1 cellular context compared by ENCODE assay signal in the genomic region with DNA sequence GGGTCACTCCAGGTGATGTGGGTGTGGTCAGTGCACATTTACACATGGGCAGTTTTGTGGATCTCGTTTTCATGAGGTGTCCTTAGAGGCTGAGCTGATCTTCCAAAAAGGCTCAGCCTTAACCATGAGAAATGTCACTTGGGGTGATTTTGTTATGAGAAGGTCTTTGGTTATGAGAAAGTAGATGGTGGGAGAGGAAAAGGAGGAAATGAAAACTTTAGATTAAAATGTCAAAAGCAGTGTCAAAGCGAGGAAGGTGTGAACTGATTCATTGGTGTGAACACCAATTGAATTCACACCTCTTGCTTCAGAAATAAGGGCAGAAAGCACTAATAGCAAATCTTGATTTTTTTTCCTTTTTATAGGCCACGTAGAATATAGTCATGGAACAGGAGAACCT.
TF ChIP-seq lines count a peak whose summit lies in the region.

No MANE protein-coding gene starts in this region.

TF ChIP-seq in GM12878, 131 proteins besides CTCF, POLR2A, EP300 and RAD21 (continued from another document):
- TF ChIP-seq, protein P1, sequence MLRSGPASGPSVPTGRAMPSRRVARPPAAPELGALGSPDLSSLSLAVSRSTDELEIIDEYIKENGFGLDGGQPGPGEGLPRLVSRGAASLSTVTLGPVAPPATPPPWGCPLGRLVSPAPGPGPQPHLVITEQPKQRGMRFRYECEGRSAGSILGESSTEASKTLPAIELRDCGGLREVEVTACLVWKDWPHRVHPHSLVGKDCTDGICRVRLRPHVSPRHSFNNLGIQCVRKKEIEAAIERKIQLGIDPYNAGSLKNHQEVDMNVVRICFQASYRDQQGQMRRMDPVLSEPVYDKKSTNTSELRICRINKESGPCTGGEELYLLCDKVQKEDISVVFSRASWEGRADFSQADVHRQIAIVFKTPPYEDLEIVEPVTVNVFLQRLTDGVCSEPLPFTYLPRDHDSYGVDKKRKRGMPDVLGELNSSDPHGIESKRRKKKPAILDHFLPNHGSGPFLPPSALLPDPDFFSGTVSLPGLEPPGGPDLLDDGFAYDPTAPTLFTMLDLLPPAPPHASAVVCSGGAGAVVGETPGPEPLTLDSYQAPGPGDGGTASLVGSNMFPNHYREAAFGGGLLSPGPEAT (IDR thresholded peaks at IDR 0.05; ENCODE audit: low read depth), result peak; percentile 98
- TF ChIP-seq SP1 (IDR thresholded peaks at IDR 0.05; ENCODE audit: low read depth, low read length), result no peak
- TF ChIP-seq STAT1 (conservative IDR thresholded peaks at IDR 0.05), result no peak
- no peak for TF ChIP-seq SMC3 (IDR thresholded peaks at IDR 0.05; ENCODE audit: borderline replicate concordance, low read length)
- TF ChIP-seq BMI1 (IDR thresholded peaks at IDR 0.05; ENCODE audit: borderline replicate concordance), result peak; percentile 25; the same call in 1 of the 2 replicates
- TF ChIP-seq, protein P2, sequence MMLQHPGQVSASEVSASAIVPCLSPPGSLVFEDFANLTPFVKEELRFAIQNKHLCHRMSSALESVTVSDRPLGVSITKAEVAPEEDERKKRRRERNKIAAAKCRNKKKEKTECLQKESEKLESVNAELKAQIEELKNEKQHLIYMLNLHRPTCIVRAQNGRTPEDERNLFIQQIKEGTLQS (IDR thresholded peaks at IDR 0.05; ENCODE audit: borderline replicate concordance, extremely low read depth, low read depth, low read length), result no peak
- no peak for TF ChIP-seq ZNF274 (IDR thresholded peaks at IDR 0.05; ENCODE audit: insufficient read depth, insufficient read length)
- TF ChIP-seq SIN3A (IDR thresholded peaks at IDR 0.05; ENCODE audit: low read depth, low read length), result no peak
- TF ChIP-seq WRNIP1 (IDR thresholded peaks at IDR 0.05; ENCODE audit: borderline replicate concordance, low read depth, low read length), result no peak
- TF ChIP-seq, protein P3, sequence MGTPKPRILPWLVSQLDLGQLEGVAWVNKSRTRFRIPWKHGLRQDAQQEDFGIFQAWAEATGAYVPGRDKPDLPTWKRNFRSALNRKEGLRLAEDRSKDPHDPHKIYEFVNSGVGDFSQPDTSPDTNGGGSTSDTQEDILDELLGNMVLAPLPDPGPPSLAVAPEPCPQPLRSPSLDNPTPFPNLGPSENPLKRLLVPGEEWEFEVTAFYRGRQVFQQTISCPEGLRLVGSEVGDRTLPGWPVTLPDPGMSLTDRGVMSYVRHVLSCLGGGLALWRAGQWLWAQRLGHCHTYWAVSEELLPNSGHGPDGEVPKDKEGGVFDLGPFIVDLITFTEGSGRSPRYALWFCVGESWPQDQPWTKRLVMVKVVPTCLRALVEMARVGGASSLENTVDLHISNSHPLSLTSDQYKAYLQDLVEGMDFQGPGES (IDR thresholded peaks at IDR 0.05), result no peak
- no peak for TF ChIP-seq FOS (IDR thresholded peaks at IDR 0.05; ENCODE audit: borderline replicate concordance, extremely low read depth, insufficient read length)
- TF ChIP-seq MTA2 (IDR thresholded peaks at IDR 0.05; ENCODE audit: low read depth), result peak; percentile 68
- no peak for TF ChIP-seq YBX1 (IDR thresholded peaks at IDR 0.05)
- TF ChIP-seq TCF12 (IDR thresholded peaks at IDR 0.05; ENCODE audit: low read depth, low read length), result no peak
- TF ChIP-seq JUNB (IDR thresholded peaks at IDR 0.05), result no peak
- TF ChIP-seq CEBPB (IDR thresholded peaks at IDR 0.05; ENCODE audit: borderline replicate concordance in 1 of 2, low read depth in 2 of 2, low read length in 2 of 2), result no peak
- TF ChIP-seq NFIC (IDR thresholded peaks at IDR 0.05; ENCODE audit: low read depth, low read length), result no peak
- TF ChIP-seq TARDBP (IDR thresholded peaks at IDR 0.05; ENCODE audit: borderline replicate concordance), result no peak
